10 cellular contexts compared by ENCODE assay signal in the genomic region with DNA sequence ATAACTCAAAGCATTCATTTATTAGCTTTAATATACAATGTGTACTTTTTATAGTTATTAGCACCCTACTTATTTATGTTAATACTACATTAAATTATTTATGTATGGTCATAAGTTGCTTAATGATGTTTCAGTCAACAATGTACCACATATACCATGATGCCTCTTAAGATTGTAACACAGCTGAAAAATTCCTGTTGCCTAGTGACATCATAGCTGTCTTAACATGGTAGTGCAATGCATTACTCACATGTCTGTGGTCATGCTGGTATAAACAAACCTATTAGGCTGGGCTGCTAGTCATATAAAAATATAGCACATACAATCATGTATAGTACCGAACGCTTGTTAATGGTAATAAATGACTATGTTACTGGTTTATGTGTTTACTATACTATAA.
DNase-seq lines count a peak whose midpoint lies in the region; ATAC-seq, FAIRE-seq and TF ChIP-seq lines count a peak whose summit lies in the region.
"Had no signal": no experiment of that assay in that cellular context is flagged by ENCODE, and none has a peak within 500 bp of the region (broad histone marks: within the 10 kb centered on the region; RNA-seq: fewer than 3 reads in every experiment).

No MANE protein-coding gene starts in this region.

- no peaks in the 10 kb centered on the region for H3K9me2 ChIP-seq in OCI-LY7 (ENCODE audit: insufficient read depth, low read length)

- ATAC-seq in Panc1: no peak
- no peak for ATAC-seq in pancreas
- no peak for ATAC-seq in GM21447 (IDR thresholded peaks at IDR 0.05; ENCODE audit: unreplicated experiment)
- no peak for ATAC-seq in HG02759 (IDR thresholded peaks at IDR 0.05; ENCODE audit: unreplicated experiment)
- no peak for ATAC-seq in HG03442 (IDR thresholded peaks at IDR 0.05; ENCODE audit: unreplicated experiment)

- H3K9ac ChIP-seq in endothelial cell of umbilical vein (replicated peaks; ENCODE audit: extremely low read depth, insufficient read depth, low read length): no peak overlapping the region

- in situ Hi-C loops in Panc1 (cut with HindIII; ENCODE audit: low pct_unique_long_range_greater_than_20kb, low sequenced_read_pairs): no loop called here

- TF ChIP-seq CTCF in Panc1 (IDR thresholded peaks at IDR 0.05): no peak
- TF ChIP-seq CTCF in endothelial cell of umbilical vein (IDR thresholded peaks at IDR 0.05; ENCODE audit: extremely low read depth in 1 of 2, insufficient read depth in 1 of 2, low read depth in 1 of 2, low read length in 2 of 2): no peak
- no peak for TF ChIP-seq CTCF in pancreas (IDR thresholded peaks at IDR 0.05)
- no peak for TF ChIP-seq CTCF in OCI-LY7 (conservative IDR thresholded peaks at IDR 0.05; ENCODE audit: low read length)

- H3K27me3 ChIP-seq in Panc1 (ENCODE audit: control insufficient read depth, insufficient read depth, low read length): no peaks in the 10 kb centered on the region
- H3K27me3 ChIP-seq in endothelial cell of umbilical vein (ENCODE audit: control insufficient read depth in 2 of 2, insufficient read depth in 2 of 2, low read length in 2 of 2): no peaks in the 10 kb centered on the region
- H3K27me3 ChIP-seq in pancreas: no peaks in the 10 kb centered on the region
- H3K27me3 ChIP-seq: MG63 had no signal

- 97 to 99% methylated on average over 2 of the region's 2 CpGs for WGBS in pancreas, 2 donors

- dilution Hi-C loops in endothelial cell of umbilical vein (cut with MboI; ENCODE audit: extremely low pct_ligation_motif_present, low sequenced_read_pairs): no loop called here

- no peak overlapping the region for H3K4me2 ChIP-seq in endothelial cell of umbilical vein (ENCODE audit: insufficient read depth, low read length)
- no peak overlapping the region for H3K4me2 ChIP-seq in OCI-LY7 (ENCODE audit: low read length)

- no peaks in the 10 kb centered on the region; the same call in 1 of the 2 replicates for H3K4me1 ChIP-seq in Panc1 (ENCODE audit: control insufficient read depth, insufficient read depth, low read length)
- H3K4me1 ChIP-seq in endothelial cell of umbilical vein (ENCODE audit: control insufficient read depth, extremely low read depth, insufficient read depth, low read length): no peaks in the 10 kb centered on the region
- H3K4me1 ChIP-seq in pancreas: peaks cover 6 to 11% (median 10%) of the 10 kb centered on the region in 3 donors
- H3K4me1 ChIP-seq in OCI-LY7 (ENCODE audit: insufficient read depth, low read length, poor library complexity, severe bottlenecking): no peaks in the 10 kb centered on the region

- H3K27ac ChIP-seq in Panc1 (ENCODE audit: low read length) (no peak overlapping the region), endothelial cell of umbilical vein (ENCODE audit: insufficient read depth, low read depth, low read length) (no peak overlapping the region), pancreas (no peak overlapping the region), OCI-LY7 (ENCODE audit: low read depth, low read length, poor library complexity, severe bottlenecking) (no peak overlapping the region)

- POLR2A ChIA-PET in Panc1 (lab: Charles Lee): no interaction called here
- POLR2A ChIA-PET in endothelial cell of umbilical vein (lab: Charles Lee): no interaction called here
- POLR2A ChIA-PET in OCI-LY7 (lab: Charles Lee): interaction anchor here (0.5 to 1.5 kb wide), 2 partner anchors 9 to 36 kb away, joined by 4 to 6 read pairs; no protein-coding TSS in a partner anchor

- no peaks in the 10 kb centered on the region for H4K20me1 ChIP-seq in endothelial cell of umbilical vein (replicated peaks; ENCODE audit: control insufficient read depth, extremely low read depth, insufficient read depth, low read length)
- no peaks in the 10 kb centered on the region for H4K20me1 ChIP-seq in OCI-LY7 (ENCODE audit: insufficient read depth, low read length)

- no peaks in the 10 kb centered on the region for H3K9me1 ChIP-seq in endothelial cell of umbilical vein (replicated peaks; ENCODE audit: control insufficient read depth, extremely low read depth, insufficient read depth, low read length)

- H3K9me3 ChIP-seq in Panc1 (ENCODE audit: control insufficient read depth, insufficient read depth, low read depth, low read length): no peaks in the 10 kb centered on the region
- no peaks in the 10 kb centered on the region for H3K9me3 ChIP-seq in endothelial cell of umbilical vein (replicated peaks; ENCODE audit: control insufficient read depth, insufficient read depth, low read length)
- no peaks in the 10 kb centered on the region for H3K9me3 ChIP-seq in pancreas
- no peaks in the 10 kb centered on the region for H3K9me3 ChIP-seq in OCI-LY7 (ENCODE audit: low read length)
- H3K9me3 ChIP-seq: MG63 had no signal

- peak; percentile 57 for DNase-seq in GM04504 (ENCODE audit: low read depth)
- DNase-seq in Panc1 (ENCODE audit: low read depth, low spot score): peak; percentile 35
- peak; percentile 31 for DNase-seq in endothelial cell of umbilical vein (ENCODE audit: low read depth, low spot score)
- DNase-seq in pancreas: no peak
- DNase-seq in OCI-LY7 (ENCODE audit: low spot score): no peak
- DNase-seq: NCI-H774 had no signal

- BruUV-seq in Panc1 (replicated peaks; lab: Mats Ljungman, UMichigan) (no TSS peak), endothelial cell of umbilical vein (replicated peaks; lab: Mats Ljungman, UMichigan) (no TSS peak), OCI-LY7 (replicated peaks; lab: Mats Ljungman, UMichigan) (no TSS peak)

- H3K4me3 ChIP-seq in Panc1 (ENCODE audit: low read depth in 2 of 2, low read length in 2 of 2): no peak overlapping the region
- H3K4me3 ChIP-seq in endothelial cell of umbilical vein (replicated peaks in 1 of 3; ENCODE audit: insufficient read depth in 1 of 3, low read depth in 1 of 3, low read length in 3 of 3): no peak overlapping the region
- H3K4me3 ChIP-seq in pancreas: no peak overlapping the region
- H3K4me3 ChIP-seq in OCI-LY7 (ENCODE audit: low read depth, low read length, poor library complexity, severe bottlenecking): no peak overlapping the region
- H3K4me3 ChIP-seq: MG63 had no signal

- TF ChIP-seq POLR2A in endothelial cell of umbilical vein (IDR thresholded peaks at IDR 0.05; ENCODE audit: low read depth, low read length): no peak

- no peak for FAIRE-seq in endothelial cell of umbilical vein (lab: Jason Lieb, UNC)
- peak; percentile 26 for FAIRE-seq in pancreas (lab: Jason Lieb, UNC)

- intact Hi-C loops in Panc1 (cut with micrococcal nuclease; ENCODE audit: unreplicated experiment): no loop called here
- intact Hi-C loops in endothelial cell of umbilical vein (cut with micrococcal nuclease): no loop called here
- intact Hi-C loops in pancreas (cut with DNase I): no loop called here
- intact Hi-C loops in OCI-LY7 (cut with micrococcal nuclease; ENCODE audit: unreplicated experiment): no loop called here

- H3K36me3 ChIP-seq in Panc1 (ENCODE audit: control insufficient read depth, insufficient read depth, low read length): peaks cover 13% of the 10 kb centered on the region
- H3K36me3 ChIP-seq in endothelial cell of umbilical vein (ENCODE audit: control insufficient read depth in 2 of 2, extremely low read depth in 1 of 2, insufficient read depth in 2 of 2, low read length in 2 of 2): peaks cover 2 to 4% of the 10 kb centered on the region in 2 experiments
- H3K36me3 ChIP-seq in pancreas: no peaks in the 10 kb centered on the region
- no peaks in the 10 kb centered on the region for H3K36me3 ChIP-seq in OCI-LY7 (ENCODE audit: insufficient read depth, low read length)
- H3K36me3 ChIP-seq: MG63 had no signal

- H3K79me2 ChIP-seq in endothelial cell of umbilical vein (ENCODE audit: control insufficient read depth, insufficient read depth, low read length): no peaks in the 10 kb centered on the region
- no peaks in the 10 kb centered on the region for H3K79me2 ChIP-seq in OCI-LY7 (ENCODE audit: insufficient read depth, low read depth, low read length)

- CTCF ChIA-PET in Panc1 (lab: Charles Lee) (no interaction called here), endothelial cell of umbilical vein (lab: Charles Lee) (interaction anchor here (0.7 to 2.1 kb wide), 8 partner anchors 9 to 153 kb away, joined by 3 to 9 read pairs (median 4); no protein-coding TSS in a partner anchor), OCI-LY7 (lab: Charles Lee; ENCODE audit: unreplicated experiment) (no interaction called here)

- H2AFZ ChIP-seq in endothelial cell of umbilical vein (ENCODE audit: low read depth, low read length): no peak overlapping the region
- no peak overlapping the region for H2AFZ ChIP-seq in OCI-LY7 (ENCODE audit: low read length)

TF ChIP-seq in endothelial cell of umbilical vein, 7 proteins besides CTCF, POLR2A, EP300 and RAD21:
- TF ChIP-seq, protein P1, sequence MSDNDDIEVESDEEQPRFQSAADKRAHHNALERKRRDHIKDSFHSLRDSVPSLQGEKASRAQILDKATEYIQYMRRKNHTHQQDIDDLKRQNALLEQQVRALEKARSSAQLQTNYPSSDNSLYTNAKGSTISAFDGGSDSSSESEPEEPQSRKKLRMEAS (IDR thresholded peaks at IDR 0.05; ENCODE audit: insufficient read depth, insufficient read length): no peak
- TF ChIP-seq POLR2AphosphoS5 (IDR thresholded peaks at IDR 0.05; ENCODE audit: insufficient read depth, low read depth, low read length): no peak
- peak; percentile 37 for TF ChIP-seq FOS (IDR thresholded peaks at IDR 0.05; ENCODE audit: borderline replicate concordance, insufficient read depth, low read length)
- TF ChIP-seq EZH2 (IDR thresholded peaks at IDR 0.05; ENCODE audit: borderline replicate concordance, low read depth, low read length, severe bottlenecking): no peak
- peak; percentile 36 for TF ChIP-seq JUN (IDR thresholded peaks at IDR 0.05; ENCODE audit: borderline replicate concordance, insufficient read depth, insufficient read length, low read depth)
- no peak for TF ChIP-seq GATA2 (IDR thresholded peaks at IDR 0.05; ENCODE audit: insufficient read depth, insufficient read length, low read depth, low read length)
- no peak for TF ChIP-seq MYC (IDR thresholded peaks at IDR 0.05; ENCODE audit: low read depth, low read length)

Comparison
In these comparisons a context has a peak if more than half of its experiments do, and no peak if none do; other contexts are left out.
1. DNase-seq: peak in GM04504 (single experiment), Panc1 (single experiment) and endothelial cell of umbilical vein (single experiment); none in pancreas (0 of 6) and OCI-LY7 (single experiment).